In the genomic region with DNA sequence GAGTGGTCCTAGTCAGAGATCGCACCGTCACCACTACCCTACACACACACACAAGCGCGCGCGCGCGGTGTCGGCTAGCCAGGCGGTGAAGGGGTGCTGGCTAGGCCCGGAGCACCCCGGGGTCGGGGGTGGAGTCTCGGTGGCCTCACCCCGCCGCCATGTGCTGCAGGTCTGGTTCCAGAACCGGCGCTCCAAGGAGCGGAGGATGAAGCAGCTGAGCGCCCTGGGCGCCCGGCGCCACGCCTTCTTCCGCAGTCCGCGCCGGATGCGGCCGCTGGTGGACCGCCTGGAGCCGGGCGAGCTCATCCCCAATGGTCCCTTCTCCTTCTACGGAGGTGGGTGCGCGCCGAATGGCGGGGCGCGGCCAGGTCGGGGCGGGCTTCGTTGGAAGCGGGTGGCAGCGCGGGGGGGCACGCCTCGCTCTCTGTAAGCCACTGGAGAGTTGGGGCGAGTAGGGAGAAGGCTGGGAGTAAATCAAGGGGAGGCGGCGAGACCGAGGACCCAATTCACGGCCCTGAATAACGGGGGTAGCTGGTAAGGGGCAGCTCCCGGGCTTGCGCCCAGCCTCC, we compare ENCODE assay signal across 10 cellular contexts. TPM values are rescaled to one million over a fixed set of nuclear protein-coding genes. Genes with fewer than 3 reads are reported as not detected.
DNase-seq lines count a peak whose midpoint lies in the region; ATAC-seq and TF ChIP-seq lines count a peak whose summit lies in the region.
"Had no signal": no experiment of that assay in that cellular context is flagged by ENCODE, and none has a peak within 500 bp of the region (broad histone marks: within the 10 kb centered on the region; RNA-seq: fewer than 3 reads in every experiment).

No MANE protein-coding gene starts in this region.

- no peaks in the 10 kb centered on the region for H3K9me3 Mint-ChIP-seq in WTC11

- no peaks in the 10 kb centered on the region for H3K36me3 ChIP-seq in iPS DF 6.9 (ENCODE audit: control insufficient read depth, insufficient read depth, low read length)
- H3K36me3 ChIP-seq in gastrocnemius medialis, result no peaks in the 10 kb centered on the region
- no peaks in the 10 kb centered on the region for H3K36me3 ChIP-seq in esophagus squamous epithelium

- no CpG with 5 or more reads among the region's 56 CpGs for WGBS in iPS DF 6.9 (ENCODE audit: insufficient coverage, insufficient read length)
- 5 to 8% methylated on average over 4 to 19 of the region's 56 CpGs for WGBS in esophagus squamous epithelium, 2 donors

- H3K4me3 ChIP-seq in iPS DF 6.9 (ENCODE audit: low read length) (peak overlapping the region; percentile 24; the same call in 1 of the 2 replicates), gastrocnemius medialis (peak overlapping the region in 3 of 4 donors; percentile 22 to 40 (median 24)), esophagus squamous epithelium (peak overlapping the region in 2 of 4 donors; percentile 18 to 41)

- TF ChIP-seq POLR2A in gastrocnemius medialis (IDR thresholded peaks at IDR 0.05), result no peak
- TF ChIP-seq POLR2A in esophagus squamous epithelium (IDR thresholded peaks at IDR 0.05), result no peak

- in situ Hi-C loops in gastrocnemius medialis (cut with MboI; ENCODE audit: low sequenced_read_pairs in 4 of 4), result loop anchor here in 1 of 4 donors (25.0 kb wide), 1 partner anchor 305 kb away; no protein-coding TSS in a partner anchor

- ATAC-seq in WTC11 (no peak; the same call in 1 of the 2 replicates), gastrocnemius medialis (no peak), GM18520 (IDR thresholded peaks at IDR 0.05; ENCODE audit: unreplicated experiment) (no peak)

- intact Hi-C loops in gastrocnemius medialis (cut with DNase I; ENCODE audit: low total_unique reads), result no loop called here
- intact Hi-C loops in esophagus squamous epithelium (cut with DNase I), result no loop called here

- no peak overlapping the region for H3K27ac Mint-ChIP-seq in WTC11

- H3K4me3 Mint-ChIP-seq in WTC11, result peak overlapping the region; percentile 55

- no peak overlapping the region for H3K27ac ChIP-seq in iPS DF 6.9 (ENCODE audit: low read length)
- H3K27ac ChIP-seq in gastrocnemius medialis, result no peak overlapping the region
- H3K27ac ChIP-seq in esophagus squamous epithelium, result no peak overlapping the region

- POLR2A ChIA-PET in WTC11 (lab: Charles Lee), result interaction anchor here (0.7 kb wide), 1 partner anchor 11 kb away, joined by 3 read pairs; no protein-coding TSS in a partner anchor

- peaks cover 89% of the 10 kb centered on the region for H3K27me3 ChIP-seq in iPS DF 6.9 (ENCODE audit: control insufficient read depth, insufficient read depth, low read length)
- peaks cover 98 to 100% (median 100%) of the 10 kb centered on the region in 3 donors for H3K27me3 ChIP-seq in gastrocnemius medialis
- H3K27me3 ChIP-seq in esophagus squamous epithelium, result peaks cover 72 to 100% (median 92%) of the 10 kb centered on the region in 4 donors

- peaks cover 100% of the 10 kb centered on the region for H3K27me3 Mint-ChIP-seq in WTC11 (ENCODE audit: low read depth)

- H3K9me3 ChIP-seq in iPS DF 6.9 (ENCODE audit: control insufficient read depth, insufficient read depth, low read length) (no peaks in the 10 kb centered on the region), gastrocnemius medialis (no peaks in the 10 kb centered on the region), esophagus squamous epithelium (no peaks in the 10 kb centered on the region)

- CTCF ChIA-PET in WTC11 (lab: Charles Lee), result interaction anchor here (0.5 to 1.1 kb wide), 2 partner anchors 222 to 309 kb away, joined by 3 read pairs; no protein-coding TSS in a partner anchor

- H3K4me1 Mint-ChIP-seq in WTC11, result peaks cover 76% of the 10 kb centered on the region

- peaks cover 17% of the 10 kb centered on the region for H3K4me1 ChIP-seq in iPS DF 6.9 (ENCODE audit: control insufficient read depth, insufficient read depth, low read length)
- peaks cover 21 to 36% of the 10 kb centered on the region in 2 donors for H3K4me1 ChIP-seq in gastrocnemius medialis
- peaks cover 28 to 55% (median 33%) of the 10 kb centered on the region in 3 donors for H3K4me1 ChIP-seq in esophagus squamous epithelium

- no peaks in the 10 kb centered on the region for H3K36me3 Mint-ChIP-seq in WTC11

- TF ChIP-seq CTCF in WTC11 (IDR thresholded peaks at IDR 0.05), result no peak
- no peak for TF ChIP-seq CTCF in gastrocnemius medialis (IDR thresholded peaks at IDR 0.05 in 4 of 5, conservative IDR thresholded peaks at IDR 0.05 in 1 of 5)
- TF ChIP-seq CTCF in esophagus squamous epithelium (IDR thresholded peaks at IDR 0.05), result no peak

- DNase-seq in activated CD4-positive, CD25-positive, alpha-beta regulatory T cell treated with anti-CD3 and anti-CD28 coated beads, Interleukin-2, amount 50 U/mL, for 72 hours, result peak; percentile 35
- DNase-seq in activated CD4-positive, CD25-positive, alpha-beta regulatory T cell (lab: John Stamatoyannopoulos, UW), result no peak
- DNase-seq in WTC11 (ENCODE audit: low spot score) (peak; percentile 50), iPS DF 6.9 (ENCODE audit: low read depth, low spot score) (no peak), gastrocnemius medialis (no peak), esophagus squamous epithelium (lab: John Stamatoyannopoulos, UW) (no peak), NCI-H2196 (lab: John Stamatoyannopoulos, UW; ENCODE audit: unreplicated experiment) (no peak)
- DNase-seq: activated gamma-delta T cell, occipital lobe had no signal

TF ChIP-seq in WTC11, 78 proteins besides CTCF, POLR2A, EP300 and RAD21 (continues in another document):
- TF ChIP-seq, protein P1, sequence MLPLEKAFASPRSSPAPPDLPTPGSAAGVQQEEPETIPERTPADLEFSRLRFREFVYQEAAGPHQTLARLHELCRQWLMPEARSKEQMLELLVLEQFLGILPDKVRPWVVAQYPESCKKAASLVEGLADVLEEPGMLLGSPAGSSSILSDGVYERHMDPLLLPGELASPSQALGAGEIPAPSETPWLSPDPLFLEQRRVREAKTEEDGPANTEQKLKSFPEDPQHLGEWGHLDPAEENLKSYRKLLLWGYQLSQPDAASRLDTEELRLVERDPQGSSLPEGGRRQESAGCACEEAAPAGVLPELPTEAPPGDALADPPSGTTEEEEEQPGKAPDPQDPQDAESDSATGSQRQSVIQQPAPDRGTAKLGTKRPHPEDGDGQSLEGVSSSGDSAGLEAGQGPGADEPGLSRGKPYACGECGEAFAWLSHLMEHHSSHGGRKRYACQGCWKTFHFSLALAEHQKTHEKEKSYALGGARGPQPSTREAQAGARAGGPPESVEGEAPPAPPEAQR (CRISPR knock-in tag; IDR thresholded peaks at IDR 0.05), result no peak
- TF ChIP-seq CREM (CRISPR knock-in tag; IDR thresholded peaks at IDR 0.05), result no peak
- TF ChIP-seq FOXJ3 (CRISPR knock-in tag; IDR thresholded peaks at IDR 0.05; ENCODE audit: borderline replicate concordance), result no peak
- no peak for TF ChIP-seq TP53 (CRISPR knock-in tag; IDR thresholded peaks at IDR 0.05)
- TF ChIP-seq, protein P2, sequence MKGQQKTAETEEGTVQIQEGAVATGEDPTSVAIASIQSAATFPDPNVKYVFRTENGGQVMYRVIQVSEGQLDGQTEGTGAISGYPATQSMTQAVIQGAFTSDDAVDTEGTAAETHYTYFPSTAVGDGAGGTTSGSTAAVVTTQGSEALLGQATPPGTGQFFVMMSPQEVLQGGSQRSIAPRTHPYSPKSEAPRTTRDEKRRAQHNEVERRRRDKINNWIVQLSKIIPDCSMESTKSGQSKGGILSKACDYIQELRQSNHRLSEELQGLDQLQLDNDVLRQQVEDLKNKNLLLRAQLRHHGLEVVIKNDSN (CRISPR knock-in tag; IDR thresholded peaks at IDR 0.05), result peak; percentile 24; the same call in 1 of the 2 replicates
- TF ChIP-seq, protein P3, sequence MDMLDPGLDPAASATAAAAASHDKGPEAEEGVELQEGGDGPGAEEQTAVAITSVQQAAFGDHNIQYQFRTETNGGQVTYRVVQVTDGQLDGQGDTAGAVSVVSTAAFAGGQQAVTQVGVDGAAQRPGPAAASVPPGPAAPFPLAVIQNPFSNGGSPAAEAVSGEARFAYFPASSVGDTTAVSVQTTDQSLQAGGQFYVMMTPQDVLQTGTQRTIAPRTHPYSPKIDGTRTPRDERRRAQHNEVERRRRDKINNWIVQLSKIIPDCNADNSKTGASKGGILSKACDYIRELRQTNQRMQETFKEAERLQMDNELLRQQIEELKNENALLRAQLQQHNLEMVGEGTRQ (CRISPR knock-in tag; IDR thresholded peaks at IDR 0.05), result peak; percentile 24; the same call in 1 of the 2 replicates
- TF ChIP-seq, protein P4, sequence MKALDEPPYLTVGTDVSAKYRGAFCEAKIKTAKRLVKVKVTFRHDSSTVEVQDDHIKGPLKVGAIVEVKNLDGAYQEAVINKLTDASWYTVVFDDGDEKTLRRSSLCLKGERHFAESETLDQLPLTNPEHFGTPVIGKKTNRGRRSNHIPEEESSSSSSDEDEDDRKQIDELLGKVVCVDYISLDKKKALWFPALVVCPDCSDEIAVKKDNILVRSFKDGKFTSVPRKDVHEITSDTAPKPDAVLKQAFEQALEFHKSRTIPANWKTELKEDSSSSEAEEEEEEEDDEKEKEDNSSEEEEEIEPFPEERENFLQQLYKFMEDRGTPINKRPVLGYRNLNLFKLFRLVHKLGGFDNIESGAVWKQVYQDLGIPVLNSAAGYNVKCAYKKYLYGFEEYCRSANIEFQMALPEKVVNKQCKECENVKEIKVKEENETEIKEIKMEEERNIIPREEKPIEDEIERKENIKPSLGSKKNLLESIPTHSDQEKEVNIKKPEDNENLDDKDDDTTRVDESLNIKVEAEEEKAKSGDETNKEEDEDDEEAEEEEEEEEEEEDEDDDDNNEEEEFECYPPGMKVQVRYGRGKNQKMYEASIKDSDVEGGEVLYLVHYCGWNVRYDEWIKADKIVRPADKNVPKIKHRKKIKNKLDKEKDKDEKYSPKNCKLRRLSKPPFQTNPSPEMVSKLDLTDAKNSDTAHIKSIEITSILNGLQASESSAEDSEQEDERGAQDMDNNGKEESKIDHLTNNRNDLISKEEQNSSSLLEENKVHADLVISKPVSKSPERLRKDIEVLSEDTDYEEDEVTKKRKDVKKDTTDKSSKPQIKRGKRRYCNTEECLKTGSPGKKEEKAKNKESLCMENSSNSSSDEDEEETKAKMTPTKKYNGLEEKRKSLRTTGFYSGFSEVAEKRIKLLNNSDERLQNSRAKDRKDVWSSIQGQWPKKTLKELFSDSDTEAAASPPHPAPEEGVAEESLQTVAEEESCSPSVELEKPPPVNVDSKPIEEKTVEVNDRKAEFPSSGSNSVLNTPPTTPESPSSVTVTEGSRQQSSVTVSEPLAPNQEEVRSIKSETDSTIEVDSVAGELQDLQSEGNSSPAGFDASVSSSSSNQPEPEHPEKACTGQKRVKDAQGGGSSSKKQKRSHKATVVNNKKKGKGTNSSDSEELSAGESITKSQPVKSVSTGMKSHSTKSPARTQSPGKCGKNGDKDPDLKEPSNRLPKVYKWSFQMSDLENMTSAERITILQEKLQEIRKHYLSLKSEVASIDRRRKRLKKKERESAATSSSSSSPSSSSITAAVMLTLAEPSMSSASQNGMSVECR (CRISPR knock-in tag; IDR thresholded peaks at IDR 0.05; ENCODE audit: borderline replicate concordance), result 0 out of 2 replicates have a peak, but pooled peaks have one; percentile 40

RNA-seq across cellular contexts. Expression of a gene that starts 4.8 kb away (rescaled TPM):
- total RNA-seq in WTC11 (2021), result 0.61 to 1.3 TPM (median 1.2 TPM) in 3 replicates
- not detected for total RNA-seq in gastrocnemius medialis
- not detected for total RNA-seq in esophagus squamous epithelium
- total RNA-seq: occipital lobe had no signal

RNA-seq across cellular contexts. Expression of a gene that starts 6.6 kb away (rescaled TPM):
- total RNA-seq in WTC11 (2021), result 48.9 to 61.0 TPM (median 49.8 TPM) in 3 replicates
- 10 to 100 TPM; 30.3 to 50.5 (median 40.9) TPM for total RNA-seq in gastrocnemius medialis
- total RNA-seq in esophagus squamous epithelium, result 10 to 100 TPM; 22.4 to 36.4 (median 32.4) TPM

Comparison
In these comparisons a context has a peak if more than half of its experiments do, and no peak if none do; other contexts are left out.
1. DNase-seq: peak in activated CD4-positive, CD25-positive, alpha-beta regulatory T cell treated with anti-CD3 and anti-CD28 coated beads, Interleukin-2, amount 50 U/mL, for 72 hours (single experiment) and WTC11 (single experiment); none in activated CD4-positive, CD25-positive, alpha-beta regulatory T cell (0 of 4), iPS DF 6.9 (single experiment), gastrocnemius medialis (0 of 2), esophagus squamous epithelium (single experiment) and NCI-H2196 (single experiment).